18 cellular contexts compared by ENCODE assay signal in the genomic region with DNA sequence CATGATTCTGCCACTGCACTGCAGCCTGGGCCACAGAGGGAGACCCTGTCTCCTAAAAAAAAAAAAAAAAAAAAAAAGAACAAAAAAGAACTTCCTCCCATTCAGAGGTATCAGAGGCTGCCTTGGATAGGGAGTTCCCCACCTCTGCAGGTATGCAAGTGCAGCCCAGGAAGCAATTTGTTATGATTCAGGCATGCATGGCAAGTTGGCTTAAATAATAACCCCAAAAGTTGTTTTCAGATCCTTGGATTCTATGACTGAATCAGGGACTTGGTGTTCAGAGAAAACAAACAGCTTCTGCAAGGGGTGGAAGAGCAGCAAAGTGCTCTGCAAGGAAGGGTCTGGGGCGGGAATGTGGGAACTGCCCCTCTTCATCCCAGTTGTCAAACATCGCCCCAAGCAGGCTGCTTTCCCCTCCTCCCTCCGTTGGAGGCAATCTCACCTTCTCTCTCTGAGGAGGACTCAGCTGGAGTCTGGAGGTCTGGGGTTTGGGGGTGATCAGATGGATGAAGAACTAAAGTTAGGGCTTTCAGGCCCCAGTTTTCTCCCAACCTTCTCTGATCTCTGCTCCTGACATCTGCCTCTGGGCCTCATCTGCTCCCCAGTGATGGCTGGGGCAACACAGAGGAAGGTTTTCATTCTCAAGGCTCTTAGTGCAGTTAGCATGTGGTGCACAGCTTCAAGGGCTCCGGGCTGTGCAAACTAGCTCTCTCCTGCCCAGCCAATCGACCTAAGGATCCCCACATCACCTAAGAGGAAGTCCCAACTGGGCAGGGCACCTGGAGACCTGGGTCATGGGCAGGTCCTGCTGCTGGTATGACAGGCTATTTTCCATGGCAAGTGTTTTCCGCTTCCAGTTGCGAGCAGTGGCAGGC. TPM values are rescaled to one million over a fixed set of nuclear protein-coding genes. Genes with fewer than 3 reads are reported as not detected.
A peak's percentile ranks its signal among the peaks of the same experiment; 100 is the strongest.
DNase-seq lines count a peak whose midpoint lies in the region; ATAC-seq, FAIRE-seq and TF ChIP-seq lines count a peak whose summit lies in the region.
"Had no signal": no experiment of that assay in that cellular context is flagged by ENCODE, and none has a peak within 500 bp of the region (broad histone marks: within the 10 kb centered on the region; RNA-seq: fewer than 3 reads in every experiment).

No MANE protein-coding gene starts in this region.

- H3K27me3 ChIP-seq in H9 (ENCODE audit: insufficient read depth, low read length): peaks cover 57% of the 10 kb centered on the region
- H3K27me3 ChIP-seq in IMR-90 (ENCODE audit: control insufficient read depth, insufficient read depth, low read length): peaks cover 77% of the 10 kb centered on the region
- peaks cover 27 to 71% (median 35%) of the 10 kb centered on the region in 3 donors for H3K27me3 ChIP-seq in sigmoid colon
- peaks cover 84% of the 10 kb centered on the region for H3K27me3 ChIP-seq in hepatocyte

- TF ChIP-seq EP300 in sigmoid colon (IDR thresholded peaks at IDR 0.05): no peak

- H3K4me3 ChIP-seq in IMR-90 (ENCODE audit: insufficient read depth, low read depth, low read length): no peak overlapping the region
- no peak overlapping the region for H3K4me3 ChIP-seq in kidney (ENCODE audit: low read length in 2 of 2)
- H3K4me3 ChIP-seq in sigmoid colon: no peak overlapping the region
- H3K4me3 ChIP-seq in hepatocyte: no peak overlapping the region
- H3K4me3 ChIP-seq: K562 had no signal

- H3K9me3 Mint-ChIP-seq in H9 (peaks cover 0 to 2% of the 10 kb centered on the region in 2 experiments; a peak in 1 of 5 replicates), mesothelial cell of epicardium (no peaks in the 10 kb centered on the region)
- H3K9me3 Mint-ChIP-seq: CD8-positive, alpha-beta T cell had no signal

- H4K20me1 ChIP-seq in H9 (ENCODE audit: control insufficient read depth, insufficient read depth, insufficient read length): no peaks in the 10 kb centered on the region
- H4K20me1 ChIP-seq in IMR-90 (ENCODE audit: insufficient read depth, low read length): peaks cover 16% of the 10 kb centered on the region
- H4K20me1 ChIP-seq in hepatocyte (ENCODE audit: insufficient read depth, poor library complexity, severe bottlenecking): no peaks in the 10 kb centered on the region

- dilution Hi-C loops in IMR-90 (cut with HindIII; ENCODE audit: low sequenced_read_pairs, unreplicated experiment): no loop called here

- H3K4me1 Mint-ChIP-seq in H9 (peaks cover 7 to 33% of the 10 kb centered on the region in 2 experiments), mesothelial cell of epicardium (peaks cover 9% of the 10 kb centered on the region)

- no TSS peak for BruUV-seq in IMR-90 (replicated peaks; lab: Mats Ljungman, UMichigan)

- DNase-seq in H9: peak; percentile 25
- DNase-seq in IMR-90: no peak
- DNase-seq in kidney: peak; percentile 83
- DNase-seq in sigmoid colon: peak; percentile 50
- no peak for DNase-seq in hepatocyte (ENCODE audit: low spot score)
- no peak for DNase-seq in mesothelial cell of epicardium (ENCODE audit: low spot score in 2 of 2, unreplicated experiment in 2 of 2)
- DNase-seq: CD8-positive, alpha-beta T cell; GF-D8; NCI-H1048; NCI-H146; NCI-H2081 treated with DMSO at 0.1 percent for 48 hours; NCI-H446; NCI-H774; SIG-M5 had no signal

- H3K9me3 ChIP-seq in H9 (ENCODE audit: control insufficient read depth, low read depth, low read length) (no peaks in the 10 kb centered on the region), IMR-90 (ENCODE audit: control insufficient read depth, insufficient read depth, low read length) (no peaks in the 10 kb centered on the region), kidney (ENCODE audit: control insufficient read depth in 1 of 2, low read length in 2 of 2) (no peaks in the 10 kb centered on the region), sigmoid colon (no peaks in the 10 kb centered on the region), hepatocyte (ENCODE audit: low read depth) (no peaks in the 10 kb centered on the region)

- no peak overlapping the region for H2BK15ac ChIP-seq in H9 (ENCODE audit: low read depth, low read length)
- H2BK15ac ChIP-seq in IMR-90 (ENCODE audit: low read depth, low read length): no peak overlapping the region

- no peaks in the 10 kb centered on the region for H3K36me3 ChIP-seq in IMR-90 (ENCODE audit: control insufficient read depth, insufficient read depth, low read length)
- no peaks in the 10 kb centered on the region for H3K36me3 ChIP-seq in kidney (ENCODE audit: control insufficient read depth in 1 of 2, insufficient read depth in 2 of 2, low read length in 2 of 2)
- no peaks in the 10 kb centered on the region for H3K36me3 ChIP-seq in sigmoid colon
- no peaks in the 10 kb centered on the region for H3K36me3 ChIP-seq in hepatocyte (replicated peaks; ENCODE audit: insufficient read depth, low read depth)

- H3K4ac ChIP-seq in H9 (ENCODE audit: low read depth, low read length) (no peak overlapping the region), IMR-90 (ENCODE audit: low read depth, low read length) (no peak overlapping the region)

- H2AFZ ChIP-seq in H9 (ENCODE audit: low read length) (no peak overlapping the region), IMR-90 (replicated peaks; ENCODE audit: low read length, poor library complexity) (peak overlapping the region; percentile 43), hepatocyte (no peak overlapping the region)

- H3K23ac ChIP-seq in H9 (ENCODE audit: insufficient read length, low read depth, low read length) (no peak overlapping the region), IMR-90 (ENCODE audit: low read depth, low read length) (no peak overlapping the region)

- POLR2A ChIA-PET in IMR-90 (lab: Charles Lee; ENCODE audit: unreplicated experiment): no interaction called here

- CTCF ChIA-PET in IMR-90 (lab: Yijun Ruan, JAX): interaction anchor here (1.2 kb wide), 1 partner anchor 119 kb away, joined by 3 read pairs; no protein-coding TSS in a partner anchor

- ATAC-seq in IMR-90 (ENCODE audit: low read depth) (no peak), GM19452 (IDR thresholded peaks at IDR 0.05; ENCODE audit: unreplicated experiment) (no peak)
- ATAC-seq: CD8-positive, alpha-beta T cell; K562; Panc1 had no signal

- FAIRE-seq in kidney (lab: Jason Lieb, UNC): no peak
- FAIRE-seq: K562 had no signal

- H2BK20ac ChIP-seq in H9 (ENCODE audit: low read depth, low read length, poor library complexity, severe bottlenecking) (no peak overlapping the region), IMR-90 (ENCODE audit: low read depth, low read length) (no peak overlapping the region)

- H3K4me3 Mint-ChIP-seq in H9 (no peak overlapping the region), mesothelial cell of epicardium (no peak overlapping the region)
- H3K4me3 Mint-ChIP-seq: CD8-positive, alpha-beta T cell had no signal

- H3K36me3 Mint-ChIP-seq in H9 (ENCODE audit: insufficient read depth in 1 of 3, low read depth in 3 of 3) (no peaks in the 10 kb centered on the region), mesothelial cell of epicardium (no peaks in the 10 kb centered on the region)
- H3K36me3 Mint-ChIP-seq: CD8-positive, alpha-beta T cell had no signal

- H3T11ph ChIP-seq in H9 (ENCODE audit: low read length): no peak overlapping the region

- H4K8ac ChIP-seq in H9 (replicated peaks; ENCODE audit: insufficient read length, low read depth, low read length) (no peak overlapping the region), IMR-90 (ENCODE audit: low read depth in 2 of 2, low read length in 2 of 2) (no peak overlapping the region)

- no peak overlapping the region for H3K4me2 ChIP-seq in H9 (ENCODE audit: insufficient read depth, insufficient read length, low read length)
- H3K4me2 ChIP-seq in IMR-90 (ENCODE audit: low read depth, low read length): no peak overlapping the region
- no peak overlapping the region for H3K4me2 ChIP-seq in hepatocyte

- no peak overlapping the region for H2AK9ac ChIP-seq in IMR-90 (replicated peaks; ENCODE audit: low read depth, low read length, poor library complexity)

- no peaks in the 10 kb centered on the region for H3K9me1 ChIP-seq in IMR-90 (ENCODE audit: insufficient read depth, low read length)

- H3K23me2 ChIP-seq in H9 (ENCODE audit: insufficient read length, low read depth, low read length, poor library complexity, severe bottlenecking): peaks cover 18% of the 10 kb centered on the region

- H3K27ac ChIP-seq in H9 (ENCODE audit: insufficient read length, low read depth, low read length) (no peak overlapping the region), IMR-90 (ENCODE audit: insufficient read depth, low read length) (no peak overlapping the region), kidney (ENCODE audit: low read depth in 2 of 2, low read length in 2 of 2) (peak overlapping the region; percentile 36 to 55), sigmoid colon (no peak overlapping the region), hepatocyte (no peak overlapping the region)

- no peaks in the 10 kb centered on the region for H3K79me2 ChIP-seq in H9 (ENCODE audit: insufficient read depth, low read length)
- H3K79me2 ChIP-seq in hepatocyte: no peaks in the 10 kb centered on the region

- H3K9ac ChIP-seq in H9 (ENCODE audit: extremely low read depth, insufficient read length, low read length) (no peak overlapping the region), IMR-90 (ENCODE audit: low read depth, low read length) (no peak overlapping the region), kidney (ENCODE audit: low read length in 2 of 2) (no peak overlapping the region)

- H3K56ac ChIP-seq in H9 (ENCODE audit: insufficient read length, low read depth, low read length) (no peak overlapping the region), IMR-90 (ENCODE audit: extremely low read depth, insufficient read depth, low read length) (no peak overlapping the region)

- H3K4me1 ChIP-seq in H9 (ENCODE audit: insufficient read depth, low read length) (no peaks in the 10 kb centered on the region), IMR-90 (ENCODE audit: control insufficient read depth, insufficient read depth, low read length) (peaks cover 5% of the 10 kb centered on the region; the same call in 1 of the 2 replicates), kidney (ENCODE audit: control insufficient read depth in 1 of 2, insufficient read depth in 1 of 2, low read depth in 1 of 2, low read length in 2 of 2) (peaks cover 8 to 23% of the 10 kb centered on the region in 2 donors), sigmoid colon (peaks cover 0 to 37% (median 30%) of the 10 kb centered on the region in 4 donors), hepatocyte (ENCODE audit: insufficient read depth) (peaks cover 8% of the 10 kb centered on the region)

- H3K79me1 ChIP-seq in H9 (ENCODE audit: insufficient read depth, low read depth, low read length, poor library complexity, severe bottlenecking) (no peaks in the 10 kb centered on the region), IMR-90 (ENCODE audit: low read depth in 1 of 2, low read length in 2 of 2) (no peaks in the 10 kb centered on the region)

- H3K27ac Mint-ChIP-seq in H9: no peak overlapping the region
- no peak overlapping the region for H3K27ac Mint-ChIP-seq in mesothelial cell of epicardium
- H3K27ac Mint-ChIP-seq: CD8-positive, alpha-beta T cell had no signal

- H4K5ac ChIP-seq in H9 (ENCODE audit: insufficient read length, low read depth, low read length): no peak overlapping the region
- no peak overlapping the region for H4K5ac ChIP-seq in IMR-90 (ENCODE audit: low read depth, low read length)

- H3K18ac ChIP-seq in H9 (ENCODE audit: insufficient read length, low read depth, low read length): no peak overlapping the region
- no peak overlapping the region for H3K18ac ChIP-seq in IMR-90 (ENCODE audit: low read depth, low read length)

- TF ChIP-seq CTCF in H9 (conservative IDR thresholded peaks at IDR 0.05) (no peak), IMR-90 (conservative IDR thresholded peaks at IDR 0.05; ENCODE audit: low read depth, low read length) (no peak), kidney (IDR thresholded peaks at IDR 0.05; ENCODE audit: borderline replicate concordance, extremely low read depth, insufficient read depth) (no peak), sigmoid colon (IDR thresholded peaks at IDR 0.05) (no peak), hepatocyte (IDR thresholded peaks at IDR 0.05; ENCODE audit: poor library complexity) (no peak), mesothelial cell of epicardium (IDR thresholded peaks at IDR 0.05; ENCODE audit: unreplicated experiment) (no peak)

- no peak for TF ChIP-seq POLR2A in IMR-90 (IDR thresholded peaks at IDR 0.05; ENCODE audit: low read depth, low read length)
- TF ChIP-seq POLR2A in sigmoid colon (IDR thresholded peaks at IDR 0.05): no peak

- in situ Hi-C loops in IMR-90 (cut with MboI; ENCODE audit: low sequenced_read_pairs): loop anchor here (5.0 to 25.0 kb wide), 2 partner anchors 299 to 1099 kb away; no protein-coding TSS in a partner anchor

- TF ChIP-seq RAD21 in IMR-90 (IDR thresholded peaks at IDR 0.05; ENCODE audit: low read length): no peak

- H4K91ac ChIP-seq in H9 (ENCODE audit: insufficient read length, low read depth, low read length): no peak overlapping the region
- no peak overlapping the region for H4K91ac ChIP-seq in IMR-90 (ENCODE audit: insufficient read depth, low read depth, low read length)

- intact Hi-C loops in IMR-90 (cut with micrococcal nuclease): loop anchor here (5.0 kb wide), 1 partner anchor 454 kb away; no protein-coding TSS in a partner anchor
- intact Hi-C loops in kidney (cut with DNase I): no loop called here
- intact Hi-C loops in sigmoid colon (cut with DNase I): loop anchor here (5.0 kb wide), 1 partner anchor 374 kb away; no protein-coding TSS in a partner anchor

- H2BK5ac ChIP-seq in H9 (ENCODE audit: insufficient read length, low read length) (no peak overlapping the region), IMR-90 (ENCODE audit: low read depth, low read length, poor library complexity, severe bottlenecking) (no peak overlapping the region)

- H3K14ac ChIP-seq in H9 (ENCODE audit: insufficient read depth, low read length): no peak overlapping the region
- H3K14ac ChIP-seq in IMR-90 (replicated peaks; ENCODE audit: low read depth, low read length): no peak overlapping the region

- no peak overlapping the region for H2BK120ac ChIP-seq in H9 (ENCODE audit: low read depth, low read length, poor library complexity, severe bottlenecking)
- no peak overlapping the region for H2BK120ac ChIP-seq in IMR-90 (ENCODE audit: low read depth, low read length)

- H3K9me2 ChIP-seq in hepatocyte (replicated peaks; ENCODE audit: insufficient read depth): no peaks in the 10 kb centered on the region

- H2AK5ac ChIP-seq in H9 (ENCODE audit: insufficient read length, low read length) (no peak overlapping the region), IMR-90 (ENCODE audit: low read depth, low read length) (no peak overlapping the region)

- WGBS in H9 (ENCODE audit: extremely low coverage, insufficient read length, low lambda C conversion rate): no CpG with 5 or more reads among the region's 7 CpGs
- WGBS in IMR-90 (ENCODE audit: extremely low coverage in 2 of 2, insufficient read length in 1 of 2), 2 experiments: 20% methylated on average over 1 of the region's 7 CpGs; no CpG with 5 or more reads in 1 of the 2 experiments
- 39 to 47% methylated on average over 7 of the region's 7 CpGs for WGBS in sigmoid colon, 2 donors
- WGBS in hepatocyte (ENCODE audit: low lambda C conversion rate, missing lambda C conversion rate): 36% methylated on average over 7 of the region's 7 CpGs

- H2BK12ac ChIP-seq in H9 (ENCODE audit: insufficient read length, low read depth, low read length): no peak overlapping the region

- H3K27me3 Mint-ChIP-seq in H9 (ENCODE audit: low read depth): peaks cover 94% of the 10 kb centered on the region
- peaks cover 94% of the 10 kb centered on the region for H3K27me3 Mint-ChIP-seq in mesothelial cell of epicardium (ENCODE audit: low read depth)

RNA-seq across cellular contexts. Expression of a gene that starts 3.5 kb away (rescaled TPM):
- total RNA-seq in H9 (2021): 0.04 TPM in 1 of 2 replicates, not detected in the other
- under 0.01 TPM in 2 replicates for total RNA-seq in IMR-90 (2012; rRNA removed)
- polyA plus RNA-seq in IMR-90 (2012; rRNA removed): 0.02 TPM in 1 of 2 replicates, not detected in the other
- under 0.01 and 0.01 TPM in 2 replicates for polyA plus RNA-seq in IMR-90 (2012; cell fraction: cytosol; rRNA removed)
- 0.03 and 0.10 TPM in 2 replicates for polyA plus RNA-seq in IMR-90 (2012; cell fraction: nucleus; rRNA removed; ENCODE audit: low replicate concordance)
- total RNA-seq in kidney: 12.5 TPM
- polyA plus RNA-seq in kidney (ENCODE audit: insufficient read depth, low read depth, low replicate concordance): 1.8 TPM
- 1 to 10 TPM in 1 of 4 donors, under 1 TPM in 3; 0.49 to 1.6 (median 0.77) TPM for total RNA-seq in sigmoid colon
- under 1 TPM; under 0.01 to 0.60 (median under 0.01) TPM for polyA plus RNA-seq in sigmoid colon
- total RNA-seq in hepatocyte: 0.24 and 0.37 TPM in 2 replicates
- polyA plus RNA-seq in hepatocyte: 0.10 and 0.24 TPM in 2 replicates
- 3.0 to 3.2 TPM (median 3.1 TPM) in 3 replicates for total RNA-seq in mesothelial cell of epicardium
- total RNA-seq: HT-29, K562 had no signal

RNA-seq across cellular contexts. Expression of a gene that starts 12.5 kb away (rescaled TPM):
- 10.8 and 11.1 TPM in 2 replicates for total RNA-seq in H9 (2021)
- total RNA-seq in IMR-90 (2012; rRNA removed): 9.0 and 10.3 TPM in 2 replicates
- 13.6 and 14.8 TPM in 2 replicates for polyA plus RNA-seq in IMR-90 (2012; rRNA removed)
- 12.6 and 13.7 TPM in 2 replicates for polyA plus RNA-seq in IMR-90 (2012; cell fraction: cytosol; rRNA removed)
- polyA plus RNA-seq in IMR-90 (2012; cell fraction: nucleus; rRNA removed; ENCODE audit: low replicate concordance): 34.4 and 38.9 TPM in 2 replicates
- 35.5 TPM for total RNA-seq in kidney
- polyA plus RNA-seq in kidney (ENCODE audit: insufficient read depth, low read depth, low replicate concordance): 37.5 TPM
- 10 to 100 TPM; 32.3 to 54.6 (median 41.8) TPM for total RNA-seq in sigmoid colon
- 10 to 100 TPM; 25.2 to 36.3 (median 25.3) TPM for polyA plus RNA-seq in sigmoid colon
- 25.8 and 26.8 TPM in 2 replicates for total RNA-seq in hepatocyte
- 26.3 and 29.6 TPM in 2 replicates for polyA plus RNA-seq in hepatocyte
- total RNA-seq in mesothelial cell of epicardium: 14.3 to 16.5 TPM (median 14.6 TPM) in 3 replicates

Comparison
In these comparisons a context has a peak if more than half of its experiments do, and no peak if none do; other contexts are left out.
1. DNase-seq: peak in H9 (single experiment), kidney (single experiment) and sigmoid colon (single experiment); none in IMR-90 (single experiment), hepatocyte (single experiment) and mesothelial cell of epicardium (0 of 2).
2. H3K27ac ChIP-seq: peak in kidney (2 of 2); none in H9 (single experiment), IMR-90 (single experiment), sigmoid colon (0 of 4) and hepatocyte (single experiment).